Comparison of ENCODE assay signal across 9 cellular contexts in the genomic region with DNA sequence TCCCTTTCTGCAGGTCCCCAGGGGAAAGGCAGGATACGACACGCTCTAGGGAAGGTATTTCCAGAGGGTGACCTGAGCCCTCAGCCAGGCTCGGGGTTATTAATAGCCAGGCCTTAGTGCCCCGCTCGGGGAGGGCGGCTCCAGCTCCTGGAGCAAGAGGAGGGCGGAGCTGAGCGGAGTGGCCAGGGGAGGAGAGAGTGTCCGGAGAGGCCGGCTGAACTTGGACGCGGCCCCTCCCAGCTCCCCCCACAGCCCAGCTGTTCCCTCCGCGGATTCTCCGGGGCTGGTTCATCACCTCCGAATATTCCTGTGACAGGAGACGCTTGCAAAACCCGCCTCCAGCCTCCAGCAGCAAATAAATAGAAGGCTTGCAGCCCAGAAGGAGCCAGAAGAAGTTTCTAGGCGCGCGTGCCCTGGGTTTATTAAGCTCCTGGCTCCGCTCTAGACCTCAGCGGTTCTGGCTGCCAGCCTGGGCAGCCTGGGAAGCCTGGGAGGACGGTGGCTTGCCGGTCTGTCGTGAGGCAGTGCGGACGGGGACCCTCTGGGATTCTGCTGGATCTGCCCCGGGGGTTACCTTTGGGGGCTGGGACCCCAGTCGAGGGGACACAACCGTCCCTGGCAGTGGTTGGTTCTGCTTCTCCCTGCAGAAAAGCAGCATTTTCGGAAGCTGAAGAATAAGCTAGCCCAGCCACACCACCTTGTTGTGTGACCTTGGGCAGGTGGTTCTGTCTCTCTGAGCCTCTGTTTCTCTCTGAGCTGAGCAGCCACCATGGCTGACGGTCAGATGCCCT. TPM values are rescaled to one million over a fixed set of nuclear protein-coding genes. Genes with fewer than 3 reads are reported as not detected.
DNase-seq lines count a peak whose midpoint lies in the region; ATAC-seq and TF ChIP-seq lines count a peak whose summit lies in the region.
"Had no signal": no experiment of that assay in that cellular context is flagged by ENCODE, and none has a peak within 500 bp of the region (broad histone marks: within the 10 kb centered on the region; RNA-seq: fewer than 3 reads in every experiment).

A gene with protein sequence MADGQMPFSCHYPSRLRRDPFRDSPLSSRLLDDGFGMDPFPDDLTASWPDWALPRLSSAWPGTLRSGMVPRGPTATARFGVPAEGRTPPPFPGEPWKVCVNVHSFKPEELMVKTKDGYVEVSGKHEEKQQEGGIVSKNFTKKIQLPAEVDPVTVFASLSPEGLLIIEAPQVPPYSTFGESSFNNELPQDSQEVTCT (plus strand): TSS at position 388 of the 791 bp plus-strand sequence. CDS start 382 bp downstream, at position 770.

- no peaks in the 10 kb centered on the region for H3K79me2 ChIP-seq in mammary epithelial cell (ENCODE audit: insufficient read depth, low read length)
- H3K79me2 ChIP-seq in smooth muscle cell (ENCODE audit: low read depth) = peaks cover 21% of the 10 kb centered on the region

- H3K9ac ChIP-seq in mammary epithelial cell (ENCODE audit: insufficient read depth, low read length) (no peak within 1 kb of the TSS), smooth muscle cell (ENCODE audit: low read depth) (peak within 1 kb of the TSS; percentile 93)

- DNase-seq in AG04449 (ENCODE audit: low read depth, low spot score) (peak; percentile 50), NCI-H146 (lab: John Stamatoyannopoulos, UW) (peak; percentile 77), mammary epithelial cell (peak; percentile 2), inferior parietal cortex (ENCODE audit: extremely low spot score) (peak; percentile 55), smooth muscle cell (lab: John Stamatoyannopoulos, UW; ENCODE audit: unreplicated experiment) (peak; percentile 67)
- no peak for DNase-seq in stimulated activated naive CD8-positive, alpha-beta T cell treated with anti-CD3 and anti-CD28 coated beads, Interleukin-15, amount 100 ng/mL, for 72 hours
- no peak for DNase-seq in activated naive CD4-positive, alpha-beta T cell (lab: John Stamatoyannopoulos, UW)

- H4K20me1 ChIP-seq in mammary epithelial cell (ENCODE audit: insufficient read depth, low read length) = no peaks in the 10 kb centered on the region
- H4K20me1 ChIP-seq in smooth muscle cell (ENCODE audit: low read depth) = peaks cover 31% of the 10 kb centered on the region

- H3K4me3 ChIP-seq in AG04449 (ENCODE audit: low read depth, low read length) (peak within 1 kb of the TSS; percentile 53), mammary epithelial cell (replicated peaks in 1 of 3; ENCODE audit: insufficient read depth in 1 of 3, low read depth in 2 of 3, low read length in 3 of 3) (no peak within 1 kb of the TSS), smooth muscle cell (peak within 1 kb of the TSS; percentile 53)

- H3K9me3 ChIP-seq in mammary epithelial cell (replicated peaks; ENCODE audit: insufficient read depth, low read length) (peaks cover 7% of the 10 kb centered on the region), smooth muscle cell (replicated peaks; ENCODE audit: low read depth) (no peaks in the 10 kb centered on the region)

- ATAC-seq in stimulated activated naive CD8-positive, alpha-beta T cell treated with anti-CD3 and anti-CD28 coated beads, Interleukin-15, amount 100 ng/mL, for 72 hours = no peak
- no peak for ATAC-seq in HG03108 (IDR thresholded peaks at IDR 0.05; ENCODE audit: unreplicated experiment)

- H3K9me3 Mint-ChIP-seq in stimulated activated naive CD8-positive, alpha-beta T cell treated with anti-CD3 and anti-CD28 coated beads, Interleukin-15, amount 100 ng/mL, for 72 hours = no peaks in the 10 kb centered on the region

- CTCF ChIA-PET in AG04449 (lab: Yijun Ruan, JAX) = interaction anchor here (1.5 kb wide), 1 partner anchor 11 kb away, joined by 3 read pairs; no protein-coding TSS in a partner anchor
- CTCF ChIA-PET in mammary epithelial cell (lab: Charles Lee; ENCODE audit: low non-redundant PET) = no interaction called here

- H3K27ac ChIP-seq in mammary epithelial cell (ENCODE audit: insufficient read depth, low read depth, low read length) (no peak within 1 kb of the TSS), smooth muscle cell (ENCODE audit: low read depth) (peak within 1 kb of the TSS; percentile 95)

- no peaks in the 10 kb centered on the region for H3K4me1 ChIP-seq in mammary epithelial cell (ENCODE audit: insufficient read depth, low read length)
- H3K4me1 ChIP-seq in smooth muscle cell (ENCODE audit: low read depth) = peaks cover 15% of the 10 kb centered on the region

- H3K27ac Mint-ChIP-seq in stimulated activated naive CD8-positive, alpha-beta T cell treated with anti-CD3 and anti-CD28 coated beads, Interleukin-15, amount 100 ng/mL, for 72 hours = no peak within 1 kb of the TSS

- H3F3A ChIP-seq in smooth muscle cell (ENCODE audit: low read depth) = peaks cover 25% of the 10 kb centered on the region

- H3K4me3 Mint-ChIP-seq in stimulated activated naive CD8-positive, alpha-beta T cell treated with anti-CD3 and anti-CD28 coated beads, Interleukin-15, amount 100 ng/mL, for 72 hours = no peak within 1 kb of the TSS

- no TSS peak for BruUV-seq in mammary epithelial cell (replicated peaks; lab: Mats Ljungman, UMichigan)

- intact Hi-C loops in mammary epithelial cell (cut with micrococcal nuclease) = no loop called here

- H3K4me2 ChIP-seq in mammary epithelial cell (ENCODE audit: insufficient read depth, low read depth, low read length) (no peak within 1 kb of the TSS), smooth muscle cell (peak within 1 kb of the TSS; percentile 88)

- H3K4me1 Mint-ChIP-seq in stimulated activated naive CD8-positive, alpha-beta T cell treated with anti-CD3 and anti-CD28 coated beads, Interleukin-15, amount 100 ng/mL, for 72 hours = no peaks in the 10 kb centered on the region

- in situ Hi-C loops in mammary epithelial cell (cut with MboI; ENCODE audit: low sequenced_read_pairs in 2 of 2) = no loop called here

- TF ChIP-seq CTCF in AG04449 (IDR thresholded peaks at IDR 0.05; ENCODE audit: insufficient read depth, low read length, missing control alignments) = no peak
- no peak for TF ChIP-seq CTCF in mammary epithelial cell (conservative IDR thresholded peaks at IDR 0.05 in 1 of 2, IDR thresholded peaks at IDR 0.05 in 1 of 2; ENCODE audit: extremely low read depth in 1 of 2, insufficient read depth in 1 of 2, low read depth in 1 of 2, low read length in 2 of 2)
- no peak for TF ChIP-seq CTCF in smooth muscle cell (IDR thresholded peaks at IDR 0.05; ENCODE audit: borderline replicate concordance, insufficient read depth, poor library complexity, severe bottlenecking)

- dilution Hi-C loops in mammary epithelial cell (cut with HindIII; ENCODE audit: low sequenced_read_pairs) = no loop called here

- H3K27me3 Mint-ChIP-seq in stimulated activated naive CD8-positive, alpha-beta T cell treated with anti-CD3 and anti-CD28 coated beads, Interleukin-15, amount 100 ng/mL, for 72 hours = peaks cover 32% of the 10 kb centered on the region

- 4% methylated on average over 15 of the region's 33 CpGs for WGBS in mammary epithelial cell (ENCODE audit: low coverage, missing lambda C conversion rate)
- WGBS in smooth muscle cell (ENCODE audit: low lambda C conversion rate) = 7% methylated on average over 33 of the region's 33 CpGs

- POLR2A ChIA-PET in AG04449 (lab: Yijun Ruan, JAX) = interaction anchor here (0.5 to 2.6 kb wide), 6 partner anchors 10 to 1113 kb away, joined by 3 to 21 read pairs (median 3); a partner anchor contains a TSS

- H2AFZ ChIP-seq in mammary epithelial cell (ENCODE audit: low read depth, low read length) = no peak within 1 kb of the TSS
- no peak within 1 kb of the TSS for H2AFZ ChIP-seq in smooth muscle cell (ENCODE audit: low read depth)

- H3K36me3 ChIP-seq in mammary epithelial cell (ENCODE audit: insufficient read depth, low read length) (no peaks in the 10 kb centered on the region), smooth muscle cell (ENCODE audit: low read depth) (no peaks in the 10 kb centered on the region)

- H3K27me3 ChIP-seq in mammary epithelial cell (ENCODE audit: insufficient read depth, low read length) (no peaks in the 10 kb centered on the region), smooth muscle cell (ENCODE audit: low read depth) (no peaks in the 10 kb centered on the region)

RNA-seq across cellular contexts. Expression of the gene that starts here (rescaled TPM):
- total RNA-seq in mammary epithelial cell (1 to 10 TPM in 1 of 2 donors, not detected in 1; 4.5 TPM), smooth muscle cell (73.8 and 103 TPM in 2 replicates)
- polyA plus RNA-seq in mammary epithelial cell (not detected), smooth muscle cell (38.4 and 78.8 TPM in 2 replicates)
- polyA minus RNA-seq in mammary epithelial cell = not detected
- total RNA-seq: activated CD8-positive, alpha-beta memory T cell treated with anti-CD3 and anti-CD28 coated beads for 36 hours had no signal

Comparison
In these comparisons a context has a peak if more than half of its experiments do, and no peak if none do; other contexts are left out.
1. RNA of the gene that starts here (total RNA-seq): 73.8 to 103 TPM in smooth muscle cell; 4.5 TPM in mammary epithelial cell; every median in the first group is over 10 times any median in the second.
2. RNA of the gene that starts here (polyA plus RNA-seq): 38.4 to 78.8 TPM in smooth muscle cell; not detected in mammary epithelial cell (single experiment); every median in the first group is over 10 times any median in the second.
3. DNase-seq: peak in AG04449 (single experiment), NCI-H146 (single experiment), mammary epithelial cell (single experiment), inferior parietal cortex (single experiment) and smooth muscle cell (single experiment); none in stimulated activated naive CD8-positive, alpha-beta T cell treated with anti-CD3 and anti-CD28 coated beads, Interleukin-15, amount 100 ng/mL, for 72 hours (0 of 2) and activated naive CD4-positive, alpha-beta T cell (0 of 4).
4. H3K4me3 ChIP-seq: peak in AG04449 (single experiment) and smooth muscle cell (single experiment); none in mammary epithelial cell (0 of 3).